Comparison of ENCODE assay signal across 8 cellular contexts in genomic region chr14:58239259-58240210, GRCh38. TPM values are rescaled to one million over a fixed set of nuclear protein-coding genes. Genes with fewer than 3 reads are reported as not detected.
DNase-seq lines count a peak whose midpoint lies in the region; ATAC-seq and TF ChIP-seq lines count a peak whose summit lies in the region.

No MANE protein-coding gene starts in this region.

- no peaks in the 10 kb centered on the region for H3K27me3 ChIP-seq in mammary epithelial cell (ENCODE audit: insufficient read depth, low read length)
- H3K27me3 ChIP-seq in smooth muscle cell (ENCODE audit: low read depth), result no peaks in the 10 kb centered on the region

- peaks cover 17% of the 10 kb centered on the region for H3K4me1 ChIP-seq in mammary epithelial cell (ENCODE audit: insufficient read depth, low read length)
- H3K4me1 ChIP-seq in smooth muscle cell (ENCODE audit: low read depth), result peaks cover 8% of the 10 kb centered on the region

- in situ Hi-C loops in mammary epithelial cell (cut with MboI; ENCODE audit: low sequenced_read_pairs in 2 of 2), result no loop called here

- H3K9ac ChIP-seq in mammary epithelial cell (ENCODE audit: insufficient read depth, low read length), result peak overlapping the region; percentile 49
- peak overlapping the region; percentile 86 for H3K9ac ChIP-seq in smooth muscle cell (ENCODE audit: low read depth)

- H3K4me2 ChIP-seq in mammary epithelial cell (ENCODE audit: insufficient read depth, low read depth, low read length), result peak overlapping the region; percentile 97
- peak overlapping the region; percentile 87 for H3K4me2 ChIP-seq in smooth muscle cell

- no peaks in the 10 kb centered on the region for H4K20me1 ChIP-seq in mammary epithelial cell (ENCODE audit: insufficient read depth, low read length)
- no peaks in the 10 kb centered on the region for H4K20me1 ChIP-seq in smooth muscle cell (ENCODE audit: low read depth)

- peak; percentile 47 for ATAC-seq in Right ventricle myocardium inferior
- no peak for ATAC-seq in HG03521 (IDR thresholded peaks at IDR 0.05; ENCODE audit: unreplicated experiment)

- WGBS in mammary epithelial cell (ENCODE audit: low coverage, missing lambda C conversion rate), result 2% methylated on average over 22 of the region's 23 CpGs
- WGBS in smooth muscle cell (ENCODE audit: low lambda C conversion rate), result 14% methylated on average over 23 of the region's 23 CpGs

- no peak for TF ChIP-seq CTCF in VCaP (conservative IDR thresholded peaks at IDR 0.05)
- TF ChIP-seq CTCF in mammary epithelial cell (conservative IDR thresholded peaks at IDR 0.05 in 1 of 2, IDR thresholded peaks at IDR 0.05 in 1 of 2; ENCODE audit: extremely low read depth in 1 of 2, insufficient read depth in 1 of 2, low read depth in 1 of 2, low read length in 2 of 2), result no peak
- no peak for TF ChIP-seq CTCF in smooth muscle cell (IDR thresholded peaks at IDR 0.05; ENCODE audit: borderline replicate concordance, insufficient read depth, poor library complexity, severe bottlenecking)

- CTCF ChIA-PET in mammary epithelial cell (lab: Charles Lee; ENCODE audit: low non-redundant PET), result no interaction called here

- peak overlapping the region; percentile 89 for H2AFZ ChIP-seq in mammary epithelial cell (ENCODE audit: low read depth, low read length)
- H2AFZ ChIP-seq in smooth muscle cell (ENCODE audit: low read depth), result peak overlapping the region; percentile 98

- H3K9me3 ChIP-seq in mammary epithelial cell (replicated peaks; ENCODE audit: insufficient read depth, low read length) (no peaks in the 10 kb centered on the region), smooth muscle cell (replicated peaks; ENCODE audit: low read depth) (no peaks in the 10 kb centered on the region)

- H3F3A ChIP-seq in smooth muscle cell (ENCODE audit: low read depth), result peaks cover 28% of the 10 kb centered on the region

- DNase-seq in Right ventricle myocardium inferior (ENCODE audit: missing footprints), result peak; percentile 81
- no peak for DNase-seq in cardiac septum (ENCODE audit: low spot score)
- peak; percentile 42 to 65 for DNase-seq in NCI-H187 (lab: John Stamatoyannopoulos, UW)
- DNase-seq in mammary epithelial cell, result peak; percentile 46
- DNase-seq in inferior parietal cortex (ENCODE audit: extremely low spot score), result peak; percentile 90
- peak; percentile 27 for DNase-seq in smooth muscle cell (lab: John Stamatoyannopoulos, UW; ENCODE audit: unreplicated experiment)

- BruUV-seq in mammary epithelial cell (replicated peaks; lab: Mats Ljungman, UMichigan), result no TSS peak

- H3K79me2 ChIP-seq in mammary epithelial cell (ENCODE audit: insufficient read depth, low read length), result no peaks in the 10 kb centered on the region
- no peaks in the 10 kb centered on the region for H3K79me2 ChIP-seq in smooth muscle cell (ENCODE audit: low read depth)

- H3K27ac ChIP-seq in VCaP (peak overlapping the region; percentile 62), mammary epithelial cell (ENCODE audit: insufficient read depth, low read depth, low read length) (peak overlapping the region; percentile 42), smooth muscle cell (ENCODE audit: low read depth) (peak overlapping the region; percentile 81)

- peak overlapping the region; percentile 50 to 100 (median 91) for H3K4me3 ChIP-seq in mammary epithelial cell (replicated peaks in 1 of 3; ENCODE audit: insufficient read depth in 1 of 3, low read depth in 2 of 3, low read length in 3 of 3)
- H3K4me3 ChIP-seq in smooth muscle cell, result peak overlapping the region; percentile 91

- dilution Hi-C loops in mammary epithelial cell (cut with HindIII; ENCODE audit: low sequenced_read_pairs), result no loop called here

- H3K36me3 ChIP-seq in mammary epithelial cell (ENCODE audit: insufficient read depth, low read length) (peaks cover under 1% of the 10 kb centered on the region), smooth muscle cell (ENCODE audit: low read depth) (no peaks in the 10 kb centered on the region)

- intact Hi-C loops in Right ventricle myocardium inferior (cut with DNase I), result loop anchor here (5.0 to 10.0 kb wide), 2 partner anchors 115 to 188 kb away; partner anchors contain the start of genes KIAA0586 and TIMM9
- intact Hi-C loops in cardiac septum (cut with DNase I), result loop anchor here (5.0 kb wide), 2 partner anchors 37 to 43 kb away; partner anchors contain the start of gene ACTR10
- intact Hi-C loops in mammary epithelial cell (cut with micrococcal nuclease), result loop anchor here (2.0 kb wide), 1 partner anchor 123 kb away; no protein-coding TSS in a partner anchor

RNA-seq across cellular contexts. Expression of gene PSMA3, which starts 5.1 kb away (rescaled TPM):
- total RNA-seq in Right ventricle myocardium inferior, result 149 TPM
- 118 TPM for total RNA-seq in cardiac septum
- total RNA-seq in mammary epithelial cell, result 100 to 1,000 TPM in 1 of 2 donors, 10 to 100 TPM in 1; 69.8 to 157 TPM
- 199 TPM for polyA plus RNA-seq in mammary epithelial cell
- 268 TPM for polyA minus RNA-seq in mammary epithelial cell
- 133 and 139 TPM in 2 replicates for total RNA-seq in smooth muscle cell
- polyA plus RNA-seq in smooth muscle cell, result 181 and 189 TPM in 2 replicates

RNA-seq across cellular contexts. Expression of gene ACTR10, which starts 39.6 kb away (rescaled TPM):
- total RNA-seq in Right ventricle myocardium inferior, result 75.5 TPM
- 68.5 TPM for total RNA-seq in cardiac septum
- total RNA-seq in mammary epithelial cell, result 10 to 100 TPM; 62.5 to 67.9 TPM
- 44.5 TPM for polyA plus RNA-seq in mammary epithelial cell
- polyA minus RNA-seq in mammary epithelial cell, result 13.7 TPM
- 133 and 149 TPM in 2 replicates for total RNA-seq in smooth muscle cell
- polyA plus RNA-seq in smooth muscle cell, result 109 and 131 TPM in 2 replicates

RNA-seq across cellular contexts. Expression of gene ARID4A, which starts 58.8 kb away (rescaled TPM):
- total RNA-seq in Right ventricle myocardium inferior (14.7 TPM), cardiac septum (22.2 TPM), mammary epithelial cell (10 to 100 TPM in 1 of 2 donors, 1 to 10 TPM in 1; 4.2 to 11.9 TPM), smooth muscle cell (14.1 and 14.6 TPM in 2 replicates)
- polyA plus RNA-seq in mammary epithelial cell (2.5 TPM), smooth muscle cell (18.4 and 24.9 TPM in 2 replicates)
- polyA minus RNA-seq in mammary epithelial cell, result 2.0 TPM
